In the genomic region with DNA sequence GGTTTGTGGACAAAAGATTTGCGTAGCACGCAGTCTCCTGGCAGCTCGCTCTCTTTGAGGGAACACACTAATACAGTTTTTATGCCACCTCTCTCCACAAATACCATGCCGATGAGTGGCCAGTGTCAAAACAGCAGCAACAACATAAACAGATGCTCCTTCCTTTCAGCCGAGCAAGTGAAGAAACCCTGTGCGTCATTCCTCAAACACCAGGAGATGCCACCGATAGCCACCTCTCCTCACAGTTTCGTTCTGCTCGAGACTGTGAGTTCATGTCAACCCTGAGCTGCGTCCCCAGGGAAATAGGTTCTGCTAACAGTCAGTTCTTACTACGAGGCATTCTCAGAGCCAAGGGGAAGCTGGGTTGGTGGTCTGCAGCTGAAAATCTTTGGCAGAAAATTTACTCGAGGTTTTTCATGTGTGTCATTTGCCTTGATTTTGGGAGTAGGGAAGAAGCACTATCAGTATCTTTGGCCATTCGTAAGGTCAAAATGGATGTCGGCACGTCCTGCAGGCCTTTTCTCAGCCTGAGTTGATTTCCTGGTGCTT, we compare ENCODE assay signal across 18 cellular contexts. TPM values are rescaled to one million over a fixed set of nuclear protein-coding genes. Genes with fewer than 3 reads are reported as not detected.
DNase-seq lines count a peak whose midpoint lies in the region; ATAC-seq, FAIRE-seq and TF ChIP-seq lines count a peak whose summit lies in the region.
"Had no signal": no experiment of that assay in that cellular context is flagged by ENCODE, and none has a peak within 500 bp of the region (broad histone marks: within the 10 kb centered on the region; RNA-seq: fewer than 3 reads in every experiment).

No MANE protein-coding gene starts in this region.

- H3K9me1 ChIP-seq in K562 (ENCODE audit: control insufficient read depth, insufficient read depth, low read length): no peaks in the 10 kb centered on the region

- no peak for TF ChIP-seq CTCF in AG09309 (IDR thresholded peaks at IDR 0.05; ENCODE audit: control insufficient read depth, insufficient read depth, low read depth, low read length, missing control alignments)
- no peak for TF ChIP-seq CTCF in K562 (IDR thresholded peaks at IDR 0.05 in 2 of 3, conservative IDR thresholded peaks at IDR 0.05 in 1 of 3; ENCODE audit: insufficient read depth in 2 of 3, low read depth in 1 of 3, low read length in 3 of 3)

- peaks cover 3% of the 10 kb centered on the region for H3K9me3 Mint-ChIP-seq in memory B cell

- POLR2A ChIA-PET in K562 (lab: Yijun Ruan, JAX): no interaction called here

- no peak overlapping the region for H3K27ac Mint-ChIP-seq in memory B cell
- H3K27ac Mint-ChIP-seq: CD4-positive, alpha-beta T cell had no signal

- intact Hi-C loops in K562 (cut with micrococcal nuclease): no loop called here

- no peaks in the 10 kb centered on the region for H3K9me3 ChIP-seq in K562 (replicated peaks; ENCODE audit: control insufficient read depth, insufficient read depth, low read depth, low read length)
- H3K9me3 ChIP-seq: SK-N-SH had no signal

- no peaks in the 10 kb centered on the region for H3K36me3 ChIP-seq in K562 (ENCODE audit: control insufficient read depth, insufficient read depth, low read length)
- H3K36me3 ChIP-seq: tibial artery had no signal

- in situ Hi-C loops in K562 (cut with MboI): no loop called here

- CTCF ChIA-PET in K562 (lab: Yijun Ruan, JAX; ENCODE audit: low intra/inter-chr PET ratio): no interaction called here

- TF ChIP-seq EP300 in K562 (IDR thresholded peaks at IDR 0.05; ENCODE audit: low read length): no peak

- peak overlapping the region; percentile 12; the same call in 1 of the 2 replicates for H3K4me3 ChIP-seq in AG09309 (ENCODE audit: control insufficient read depth, low read depth, low read length)
- no peak overlapping the region for H3K4me3 ChIP-seq in K562
- H3K4me3 ChIP-seq: tibial artery had no signal

- H3K27me3 ChIP-seq in K562 (ENCODE audit: control insufficient read depth in 2 of 2, insufficient read depth in 2 of 2, low read length in 2 of 2): peaks cover 19 to 26% of the 10 kb centered on the region in 2 experiments
- H3K27me3 ChIP-seq: tibial artery had no signal

- H3K27ac ChIP-seq in K562 (ENCODE audit: extremely low read depth, low read depth, low read length): no peak overlapping the region
- H3K27ac ChIP-seq: tibial artery had no signal

- no peak for TF ChIP-seq POLR2A in K562 (conservative IDR thresholded peaks at IDR 0.05)

- BruUV-seq in K562 (replicated peaks; lab: Mats Ljungman, UMichigan): no TSS peak

- no peak overlapping the region for H2AFZ ChIP-seq in K562 (ENCODE audit: low read depth, low read length)

- no peaks in the 10 kb centered on the region for H3K79me2 ChIP-seq in K562 (ENCODE audit: control insufficient read depth, insufficient read depth, low read length)

- H3K27me3 Mint-ChIP-seq in memory B cell: peaks cover 9% of the 10 kb centered on the region

- peak; percentile 99 for DNase-seq in AG09309 (ENCODE audit: low read depth)
- peak; percentile 97 for DNase-seq in HTR-8/SVneo (ENCODE audit: insufficient read length, low spot score)
- DNase-seq in K562 (ENCODE audit: extremely low read depth in 1 of 4, low spot score in 3 of 4): no peak
- no peak for DNase-seq in memory B cell (ENCODE audit: low spot score in 2 of 2)
- no peak for DNase-seq in COLO829 (ENCODE audit: low spot score)
- no peak for DNase-seq in RKO (ENCODE audit: low spot score)
- DNase-seq in DMS153 (lab: John Stamatoyannopoulos, UW): no peak
- DNase-seq: activated CD4-positive, alpha-beta T cell treated with anti-CD3 and anti-CD28 coated beads, Interleukin-2, amount 50 U/mL, for 1 hour; activated gamma-delta T cell treated with Interleukin-2 at 50 U/mL for 16 hours; CD4-positive, alpha-beta T cell; Kasumi-1; midbrain; NCI-H2227 treated with DMSO at 0.1 percent for 48 hours; SK-N-SH; tibial artery had no signal

- 3% methylated on average over 15 of the region's 15 CpGs for WGBS in K562 (ENCODE audit: insufficient coverage, low coverage, missing lambda C conversion rate)

- no peaks in the 10 kb centered on the region for H3K36me3 Mint-ChIP-seq in memory B cell

- no peaks in the 10 kb centered on the region for H3K4me1 ChIP-seq in K562 (replicated peaks in 1 of 2; ENCODE audit: control insufficient read depth in 2 of 2, insufficient read depth in 2 of 2, low read length in 2 of 2)
- H3K4me1 ChIP-seq: tibial artery had no signal

- ATAC-seq in K562: no peak
- peak; percentile 39 for ATAC-seq in memory B cell (ENCODE audit: low read depth)
- ATAC-seq in HG02870 (IDR thresholded peaks at IDR 0.05; ENCODE audit: unreplicated experiment): no peak
- ATAC-seq: HCT116 had no signal

- H3K4me2 ChIP-seq in K562 (ENCODE audit: insufficient read depth, low read length): peak overlapping the region; percentile 3; the same call in 1 of the 2 replicates
- H3K4me2 ChIP-seq: SK-N-SH had no signal

- no peaks in the 10 kb centered on the region for H3K4me1 Mint-ChIP-seq in memory B cell

- H3K4me3 Mint-ChIP-seq in memory B cell: no peak overlapping the region
- H3K4me3 Mint-ChIP-seq: CD4-positive, alpha-beta T cell had no signal

- H3K9ac ChIP-seq in K562 (ENCODE audit: insufficient read depth in 1 of 2, low read depth in 2 of 2, low read length in 2 of 2): no peak overlapping the region
- H3K9ac ChIP-seq: SK-N-SH had no signal

- TF ChIP-seq RAD21 in K562 (CRISPR knock-in tag; conservative IDR thresholded peaks at IDR 0.05 in 1 of 2, IDR thresholded peaks at IDR 0.05 in 1 of 2): no peak

- H4K20me1 ChIP-seq in K562 (replicated peaks; ENCODE audit: control insufficient read depth, insufficient read depth, low read length): no peaks in the 10 kb centered on the region

- FAIRE-seq in HTR-8/SVneo (lab: Jason Lieb, UNC) (peak; percentile 98), K562 (lab: Jason Lieb, UNC) (no peak)

TF ChIP-seq in K562, 482 proteins besides CTCF, POLR2A, EP300 and RAD21:
- TF ChIP-seq, protein P1, sequence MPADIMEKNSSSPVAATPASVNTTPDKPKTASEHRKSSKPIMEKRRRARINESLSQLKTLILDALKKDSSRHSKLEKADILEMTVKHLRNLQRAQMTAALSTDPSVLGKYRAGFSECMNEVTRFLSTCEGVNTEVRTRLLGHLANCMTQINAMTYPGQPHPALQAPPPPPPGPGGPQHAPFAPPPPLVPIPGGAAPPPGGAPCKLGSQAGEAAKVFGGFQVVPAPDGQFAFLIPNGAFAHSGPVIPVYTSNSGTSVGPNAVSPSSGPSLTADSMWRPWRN (IDR thresholded peaks at IDR 0.05; ENCODE audit: low read depth): no peak
- TF ChIP-seq FOSL1 (tag; conservative IDR thresholded peaks at IDR 0.05) (peak; percentile 36; the same call in 1 of the 2 replicates), ZNF184 (CRISPR knock-in tag; IDR thresholded peaks at IDR 0.05) (no peak)

RNA-seq across cellular contexts. Expression of a gene that starts 59.9 kb away (rescaled TPM):
- not detected in 2 replicates for total RNA-seq in K562 (2011; cell fraction: chromatin; rRNA removed; ENCODE audit: low replicate concordance)
- total RNA-seq in K562 (2011; cell fraction: nucleolus; rRNA removed): not detected in 2 replicates
- not detected in 2 replicates for total RNA-seq in K562 (2011; cell fraction: nucleoplasm; rRNA removed)
- total RNA-seq in K562 (2014; rRNA removed): not detected in 2 replicates
- not detected in 2 replicates for total RNA-seq in K562 (2014; rRNA removed; fragmentation: Illumina TruSeq; extraction: Trizol)
- not detected in 2 replicates for total RNA-seq in K562 (2015; rRNA removed; fragmentation: Illumina TruSeq; extraction: Trizol)
- not detected in 2 replicates for total RNA-seq in K562 (2021)
- polyA plus RNA-seq in K562 (2011; rRNA removed): not detected in 2 replicates
- not detected in 2 replicates for polyA plus RNA-seq in K562 (2011; cell fraction: cytosol; rRNA removed)
- not detected in 2 replicates for polyA plus RNA-seq in K562 (2011; cell fraction: nucleus; rRNA removed)
- 0.06 TPM in 1 of 2 replicates, not detected in the other for polyA plus RNA-seq in K562 (2012)
- not detected in 2 replicates for polyA plus RNA-seq in K562 (2014; fragmentation: Illumina TruSeq; extraction: Trizol)
- under 1 TPM in 1 of 2 experiments, not detected in 1; 0.03 TPM for polyA plus RNA-seq in K562 (2014; fragmentation: Nextera tagmentation; extraction: Ambion mirVana)
- polyA plus RNA-seq in K562 (2014; rRNA removed): not detected in 2 replicates
- polyA minus RNA-seq in K562 (2011; rRNA and poly(A)+ RNA removed): not detected in 2 replicates
- not detected in 2 replicates for polyA minus RNA-seq in K562 (2011; cell fraction: cytosol; rRNA and poly(A)+ RNA removed)
- not detected in 2 replicates for polyA minus RNA-seq in K562 (2011; cell fraction: nucleus; rRNA and poly(A)+ RNA removed)
- total RNA-seq: CD4-positive, alpha-beta T cell; renal cortical epithelial cell had no signal

Comparison
In these comparisons a context has a peak if more than half of its experiments do, and no peak if none do; other contexts are left out.
1. DNase-seq: peak in AG09309 (single experiment) and HTR-8/SVneo (single experiment); none in K562 (0 of 4), memory B cell (0 of 2), COLO829 (single experiment), RKO (single experiment) and DMS153 (single experiment).